ENCODE assay signal across 25 cellular contexts in genomic region chr20:34701405-34702085, GRCh38. TPM values are rescaled to one million over a fixed set of nuclear protein-coding genes. Genes with fewer than 3 reads are reported as not detected.
A peak's percentile ranks its signal among the peaks of the same experiment; 100 is the strongest.
DNase-seq lines count a peak whose midpoint lies in the region; ATAC-seq, FAIRE-seq and TF ChIP-seq lines count a peak whose summit lies in the region.
"Had no signal": no experiment of that assay in that cellular context is flagged by ENCODE, and none has a peak within 500 bp of the region (broad histone marks: within the 10 kb centered on the region; RNA-seq: fewer than 3 reads in every experiment).

No MANE protein-coding gene starts in this region.

- H2AFZ ChIP-seq in HepG2 (ENCODE audit: low read length): peak overlapping the region; percentile 18

- no peak for ATAC-seq in HepG2
- ATAC-seq in right lobe of liver: no peak
- ATAC-seq in naive B cell (ENCODE audit: low read depth in 2 of 2): no peak
- ATAC-seq in HG03139 (IDR thresholded peaks at IDR 0.05; ENCODE audit: unreplicated experiment): no peak
- ATAC-seq: lower lobe of right lung, Panc1, WTC11 had no signal

- in situ Hi-C loops in HepG2 (cut with HindIII; ENCODE audit: extremely low pct_ligation_motif_present, low pct_unique_long_range_greater_than_20kb): loop anchor here (10.0 kb wide), 1 partner anchor 397 kb away; the partner anchor contains the start of gene AHCY

- H3K4me3 ChIP-seq in HepG2 (replicated peaks in 1 of 3; ENCODE audit: insufficient read depth in 1 of 3, low read depth in 2 of 3, low read length in 3 of 3): peak overlapping the region in 1 of 3 experiments; percentile 98; a peak in 1 of 6 replicates
- no peak overlapping the region for H3K4me3 ChIP-seq in right lobe of liver
- H3K4me3 ChIP-seq: lower lobe of right lung, ovary, sigmoid colon, SJSA1 had no signal

- peak overlapping the region; percentile 97 for H3K4me2 ChIP-seq in HepG2 (ENCODE audit: low read depth, low read length)

- H3K27ac ChIP-seq in HepG2 (ENCODE audit: extremely low read length, insufficient read depth, low read length) (no peak overlapping the region), right lobe of liver (no peak overlapping the region)
- H3K27ac ChIP-seq: lower lobe of right lung, ovary, sigmoid colon, SJSA1 had no signal

- peaks cover 1 to 7% of the 10 kb centered on the region in 2 experiments; a peak in 1 of 5 replicates for H3K27me3 ChIP-seq in HepG2 (ENCODE audit: control insufficient read depth in 1 of 2, insufficient read depth in 2 of 2, low read length in 2 of 2)
- no peaks in the 10 kb centered on the region for H3K27me3 ChIP-seq in right lobe of liver
- H3K27me3 ChIP-seq: ovary, sigmoid colon, SJSA1 had no signal

- TF ChIP-seq CTCF in HepG2 (CRISPR knock-in tag; IDR thresholded peaks at IDR 0.05) (no peak), right lobe of liver (IDR thresholded peaks at IDR 0.05) (no peak), CD14-positive monocyte (IDR thresholded peaks at IDR 0.05) (no peak)

- no peaks in the 10 kb centered on the region for H3K36me3 Mint-ChIP-seq in naive B cell
- peaks cover 0 to 3% of the 10 kb centered on the region in 2 donors for H3K36me3 Mint-ChIP-seq in CD14-positive monocyte
- H3K36me3 Mint-ChIP-seq: activated CD4-positive, alpha-beta memory T cell treated with anti-CD3 and anti-CD28 coated beads for 36 hours; WTC11 had no signal

- intact Hi-C loops in HepG2 (cut with micrococcal nuclease; ENCODE audit: unreplicated experiment): loop anchor here (5.0 to 10.0 kb wide), 2 partner anchors 63 to 79 kb away; no protein-coding TSS in a partner anchor
- intact Hi-C loops in right lobe of liver (cut with DNase I): loop anchor here (10.0 kb wide), 2 partner anchors 157 to 167 kb away; no protein-coding TSS in a partner anchor
- intact Hi-C loops in CD14-positive monocyte (cut with micrococcal nuclease): no loop called here

- no peaks in the 10 kb centered on the region for H4K20me1 ChIP-seq in HepG2 (ENCODE audit: insufficient read depth, low read length)

- H3K9me3 Mint-ChIP-seq in naive B cell: no peaks in the 10 kb centered on the region
- H3K9me3 Mint-ChIP-seq in CD14-positive monocyte: no peaks in the 10 kb centered on the region
- H3K9me3 Mint-ChIP-seq: activated CD4-positive, alpha-beta memory T cell treated with anti-CD3 and anti-CD28 coated beads for 36 hours; T-helper 2 cell treated with Interferon-gamma antibody and Interleukin-4, amounts not matched to agents 5 μg/mL and 100 μg/mL, for 36 hours; WTC11 had no signal

- no peak for TF ChIP-seq POLR2A in HepG2 (IDR thresholded peaks at IDR 0.05; ENCODE audit: insufficient read depth in 1 of 2, low read depth in 2 of 2, low read length in 2 of 2)
- TF ChIP-seq POLR2A in right lobe of liver (IDR thresholded peaks at IDR 0.05): no peak

- POLR2A ChIA-PET in HepG2 (lab: Yijun Ruan, JAX): interaction anchor here (1.7 to 7.9 kb wide), 5 partner anchors 9 to 80 kb away, joined by 6 to 168 read pairs (median 17); partner anchors contain the start of gene PIGU

- H3K27me3 Mint-ChIP-seq in naive B cell (peaks cover 4 to 10% (median 7%) of the 10 kb centered on the region in 3 donors), CD14-positive monocyte (ENCODE audit: low read depth in 3 of 3) (peaks cover 13 to 17% (median 15%) of the 10 kb centered on the region in 3 donors)
- H3K27me3 Mint-ChIP-seq: activated CD4-positive, alpha-beta memory T cell treated with anti-CD3 and anti-CD28 coated beads for 36 hours had no signal

- BruUV-seq in HepG2 (replicated peaks; lab: Mats Ljungman, UMichigan): no TSS peak

- H3K4me1 Mint-ChIP-seq in naive B cell (peaks cover 16 to 23% (median 17%) of the 10 kb centered on the region in 3 donors), CD14-positive monocyte (peaks cover 27% of the 10 kb centered on the region)

- H3K4me3 Mint-ChIP-seq in naive B cell (peak overlapping the region in 5 of 8 donors; percentile 7 to 99 (median 54)), CD14-positive monocyte (no peak overlapping the region)
- H3K4me3 Mint-ChIP-seq: activated CD4-positive, alpha-beta memory T cell treated with anti-CD3 and anti-CD28 coated beads for 36 hours; T-helper 2 cell treated with Interferon-gamma antibody and Interleukin-4, amounts not matched to agents 5 μg/mL and 100 μg/mL, for 36 hours had no signal

- no peak for FAIRE-seq in HepG2 (lab: Jason Lieb, UNC)
- FAIRE-seq: frontal cortex, keratinocyte had no signal

- peak; percentile 52 for DNase-seq in HepG2 (ENCODE audit: low spot score)
- no peak for DNase-seq in right lobe of liver
- DNase-seq in NCI-H82 treated with DMSO at 0.1 percent for 48 hours (lab: John Stamatoyannopoulos, UW; ENCODE audit: unreplicated experiment): peak; percentile 43
- no peak for DNase-seq in naive B cell
- no peak for DNase-seq in NCI-H2081 treated with DMSO at 0.1 percent for 48 hours (lab: John Stamatoyannopoulos, UW)
- DNase-seq in HuH-7.5 (ENCODE audit: low spot score): no peak
- DNase-seq in CD14-positive monocyte (ENCODE audit: low spot score): no peak
- DNase-seq: activated CD4-positive, alpha-beta memory T cell treated with anti-CD3 and anti-CD28 coated beads for 36 hours; activated naive CD4-positive, alpha-beta T cell; activated T-cell treated with anti-CD3 and anti-CD28 coated beads for 4 hours; caudate nucleus; EL; lower lobe of right lung; NCI-H1105 treated with DMSO at 0.1 percent for 48 hours; NCI-H748 treated with DMSO at 0.1 percent for 48 hours; ovary; sigmoid colon; substantia nigra had no signal

- no peak for TF ChIP-seq EP300 in HepG2 (IDR thresholded peaks at IDR 0.05; ENCODE audit: low read depth in 2 of 2, low read length in 2 of 2)
- TF ChIP-seq EP300 in HepG2 (CRISPR knock-in tag; IDR thresholded peaks at IDR 0.05; ENCODE audit: borderline replicate concordance): no peak

- no peak overlapping the region for H3K9ac ChIP-seq in HepG2 (ENCODE audit: insufficient read depth, low read depth, low read length)

- WGBS in HepG2 (ENCODE audit: low lambda C conversion rate): 48% methylated on average over 6 of the region's 6 CpGs
- 83% methylated on average over 1 of the region's 6 CpGs for WGBS in right lobe of liver (ENCODE audit: insufficient coverage, low coverage, low lambda C conversion rate, missing lambda C conversion rate)

- H3K27ac Mint-ChIP-seq in naive B cell (peak overlapping the region in 2 of 6 donors; percentile 42 to 84), CD14-positive monocyte (no peak overlapping the region)
- H3K27ac Mint-ChIP-seq: activated CD4-positive, alpha-beta memory T cell treated with anti-CD3 and anti-CD28 coated beads for 36 hours; T-helper 2 cell treated with Interferon-gamma antibody and Interleukin-4, amounts not matched to agents 5 μg/mL and 100 μg/mL, for 36 hours; WTC11 had no signal

- CTCF ChIA-PET in HepG2 (lab: Yijun Ruan, JAX; ENCODE audit: low intra/inter-chr PET ratio, low total read pairs): no interaction called here

- H3K79me2 ChIP-seq in HepG2 (ENCODE audit: insufficient read depth, low read length): peaks cover 14% of the 10 kb centered on the region

- H3K36me3 ChIP-seq in HepG2 (replicated peaks in 1 of 2; ENCODE audit: control insufficient read depth in 1 of 2, insufficient read depth in 2 of 2, low read length in 2 of 2) (no peaks in the 10 kb centered on the region), right lobe of liver (no peaks in the 10 kb centered on the region)
- H3K36me3 ChIP-seq: lower lobe of right lung, ovary, sigmoid colon had no signal

- peaks cover 44% of the 10 kb centered on the region for H3K4me1 ChIP-seq in HepG2 (ENCODE audit: insufficient read depth, low read length)
- peaks cover 0 to 14% (median 1%) of the 10 kb centered on the region in 4 donors for H3K4me1 ChIP-seq in right lobe of liver

- no peak for TF ChIP-seq RAD21 in HepG2 (CRISPR knock-in tag; IDR thresholded peaks at IDR 0.05)

- H3K9me3 ChIP-seq in HepG2 (ENCODE audit: low read length) (no peaks in the 10 kb centered on the region), right lobe of liver (no peaks in the 10 kb centered on the region)
- H3K9me3 ChIP-seq: lower lobe of right lung, ovary, sigmoid colon, SJSA1 had no signal

RNA-seq across cellular contexts. Expression of gene TP53INP2, which starts 2.6 kb away (rescaled TPM):
- total RNA-seq in HepG2 (2016; rRNA removed; fragmentation: Illumina TruSeq; extraction: Trizol): 5.2 and 10.1 TPM in 2 replicates
- 1.1 and 1.2 TPM in 2 replicates for total RNA-seq in HepG2 (2016; cell fraction: cytosol; rRNA removed; fragmentation: Illumina TruSeq; extraction: Trizol; ENCODE audit: low read depth)
- 5.0 and 8.1 TPM in 2 replicates for total RNA-seq in HepG2 (2016; cell fraction: insoluble cytoplasmic fraction; rRNA removed; fragmentation: Illumina TruSeq; extraction: Trizol)
- 7.4 and 7.6 TPM in 2 replicates for total RNA-seq in HepG2 (2016; cell fraction: membrane; rRNA removed; fragmentation: Illumina TruSeq; extraction: Trizol)
- total RNA-seq in HepG2 (2016; cell fraction: nucleus; rRNA removed; fragmentation: Illumina TruSeq; extraction: Trizol): 10.1 and 10.3 TPM in 2 replicates
- 18.8 and 29.5 TPM in 2 replicates for polyA plus RNA-seq in HepG2 (2011; rRNA removed)
- polyA plus RNA-seq in HepG2 (2011; cell fraction: cytosol; rRNA removed): 11.4 and 22.8 TPM in 2 replicates
- 46.3 and 62.2 TPM in 2 replicates for polyA plus RNA-seq in HepG2 (2011; cell fraction: nucleus; rRNA removed)
- polyA plus RNA-seq in HepG2 (2012): 67.2 and 70.2 TPM in 2 replicates
- polyA plus RNA-seq in HepG2 (2016; cell fraction: cytosol; fragmentation: Illumina TruSeq; extraction: Trizol; ENCODE audit: low read depth): 1.7 and 2.0 TPM in 2 replicates
- polyA plus RNA-seq in HepG2 (2016; cell fraction: insoluble cytoplasmic fraction; fragmentation: Illumina TruSeq; extraction: Trizol; ENCODE audit: low read depth): 20.8 and 28.1 TPM in 2 replicates
- 8.6 and 8.7 TPM in 2 replicates for polyA plus RNA-seq in HepG2 (2016; cell fraction: membrane; fragmentation: Illumina TruSeq; extraction: Trizol; ENCODE audit: low read depth)
- polyA plus RNA-seq in HepG2 (2016; cell fraction: nucleus; fragmentation: Illumina TruSeq; extraction: Trizol; ENCODE audit: insufficient read depth, low read depth): 28.2 and 29.8 TPM in 2 replicates
- polyA minus RNA-seq in HepG2 (2011; rRNA and poly(A)+ RNA removed; ENCODE audit: low replicate concordance): 2.6 and 22.7 TPM in 2 replicates
- polyA minus RNA-seq in HepG2 (2011; cell fraction: cytosol; rRNA and poly(A)+ RNA removed): 21.5 and 41.0 TPM in 2 replicates
- 19.1 and 30.5 TPM in 2 replicates for polyA minus RNA-seq in HepG2 (2011; cell fraction: nucleus; rRNA and poly(A)+ RNA removed)
- total RNA-seq in right lobe of liver: 10 to 100 TPM in 4 of 6 experiments, 1 to 10 TPM in 2; 5.8 to 24.1 (median 12.7) TPM
- 1 to 10 TPM in 4 of 6 donors, under 1 TPM in 2; 0.57 to 1.7 (median 1.2) TPM for polyA plus RNA-seq in naive B cell (ENCODE audit: low read depth in 6 of 6)
- polyA plus RNA-seq in CD14-positive monocyte: under 1 TPM; 0.46 to 0.66 TPM

RNA-seq across cellular contexts. Expression of gene PIGU, which starts 24.7 kb away (rescaled TPM):
- total RNA-seq in HepG2 (2016; rRNA removed; fragmentation: Illumina TruSeq; extraction: Trizol) (27.1 and 45.5 TPM in 2 replicates), right lobe of liver (10 to 100 TPM in 2 of 6 experiments, 1 to 10 TPM in 4; 4.0 to 14.9 (median 7.3) TPM)
- total RNA-seq in HepG2 (2016; cell fraction: cytosol; rRNA removed; fragmentation: Illumina TruSeq; extraction: Trizol; ENCODE audit: low read depth): 7.9 and 10.2 TPM in 2 replicates
- 22.7 and 40.7 TPM in 2 replicates for total RNA-seq in HepG2 (2016; cell fraction: insoluble cytoplasmic fraction; rRNA removed; fragmentation: Illumina TruSeq; extraction: Trizol)
- total RNA-seq in HepG2 (2016; cell fraction: membrane; rRNA removed; fragmentation: Illumina TruSeq; extraction: Trizol): 13.9 and 15.8 TPM in 2 replicates
- 46.7 and 53.0 TPM in 2 replicates for total RNA-seq in HepG2 (2016; cell fraction: nucleus; rRNA removed; fragmentation: Illumina TruSeq; extraction: Trizol)
- polyA plus RNA-seq in HepG2 (2011; rRNA removed) (175 and 231 TPM in 2 replicates), naive B cell (ENCODE audit: low read depth in 6 of 6) (10 to 100 TPM; 14.4 to 24.3 (median 22.5) TPM), CD14-positive monocyte (10 to 100 TPM; 10.9 to 11.3 TPM)
- 173 and 228 TPM in 2 replicates for polyA plus RNA-seq in HepG2 (2011; cell fraction: cytosol; rRNA removed)
- polyA plus RNA-seq in HepG2 (2011; cell fraction: nucleus; rRNA removed): 61.5 and 68.6 TPM in 2 replicates
- 58.5 and 63.1 TPM in 2 replicates for polyA plus RNA-seq in HepG2 (2012)
- 12.5 and 12.8 TPM in 2 replicates for polyA plus RNA-seq in HepG2 (2016; cell fraction: cytosol; fragmentation: Illumina TruSeq; extraction: Trizol; ENCODE audit: low read depth)
- 38.7 and 42.6 TPM in 2 replicates for polyA plus RNA-seq in HepG2 (2016; cell fraction: insoluble cytoplasmic fraction; fragmentation: Illumina TruSeq; extraction: Trizol; ENCODE audit: low read depth)
- 20.5 and 21.1 TPM in 2 replicates for polyA plus RNA-seq in HepG2 (2016; cell fraction: membrane; fragmentation: Illumina TruSeq; extraction: Trizol; ENCODE audit: low read depth)
- 88.7 and 94.6 TPM in 2 replicates for polyA plus RNA-seq in HepG2 (2016; cell fraction: nucleus; fragmentation: Illumina TruSeq; extraction: Trizol; ENCODE audit: insufficient read depth, low read depth)
- 185 and 339 TPM in 2 replicates for polyA minus RNA-seq in HepG2 (2011; rRNA and poly(A)+ RNA removed; ENCODE audit: low replicate concordance)
- polyA minus RNA-seq in HepG2 (2011; cell fraction: cytosol; rRNA and poly(A)+ RNA removed): 49.4 and 49.8 TPM in 2 replicates
- 55.5 and 65.3 TPM in 2 replicates for polyA minus RNA-seq in HepG2 (2011; cell fraction: nucleus; rRNA and poly(A)+ RNA removed)

Comparison
In these comparisons a context has a peak if more than half of its experiments do, and no peak if none do; other contexts are left out.
1. DNase-seq: peak in HepG2 (single experiment) and NCI-H82 treated with DMSO at 0.1 percent for 48 hours (single experiment); none in right lobe of liver (0 of 3), naive B cell (single experiment), NCI-H2081 treated with DMSO at 0.1 percent for 48 hours (single experiment), HuH-7.5 (single experiment) and CD14-positive monocyte (single experiment).
2. H3K4me3 Mint-ChIP-seq: peak in naive B cell (5 of 8); none in CD14-positive monocyte (0 of 2).
3. intact Hi-C loops: an anchor here in HepG2 (5.0 to 10.0 kb wide) and right lobe of liver (10.0 kb wide); none called in CD14-positive monocyte.